ENCODE assay signal across 22 cellular contexts in the genomic region with DNA sequence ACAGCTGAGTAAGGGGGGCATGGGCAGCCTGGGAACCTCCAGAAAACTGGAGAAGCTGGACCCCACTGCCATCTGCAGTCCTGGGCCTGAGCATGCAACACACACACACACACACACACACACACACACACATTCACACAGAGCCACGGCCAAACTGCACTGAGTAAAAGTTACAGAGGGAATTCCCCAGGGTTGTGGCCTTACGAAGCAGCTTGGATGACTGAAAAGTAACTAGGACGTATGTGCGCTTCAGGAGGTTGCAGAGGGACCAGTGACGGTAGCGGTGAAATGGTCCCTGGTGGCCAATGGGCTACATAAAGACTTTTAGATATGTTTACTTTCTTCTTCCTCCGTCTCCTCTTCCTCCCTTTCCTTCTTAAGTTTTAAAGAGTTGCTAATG.
A peak's percentile ranks its signal among the peaks of the same experiment; 100 is the strongest.
DNase-seq lines count a peak whose midpoint lies in the region; ATAC-seq and TF ChIP-seq lines count a peak whose summit lies in the region.
"Had no signal": no experiment of that assay in that cellular context is flagged by ENCODE, and none has a peak within 500 bp of the region (broad histone marks: within the 10 kb centered on the region; RNA-seq: fewer than 3 reads in every experiment).

No MANE protein-coding gene starts in this region.

- H3K4me1 Mint-ChIP-seq in chondrocyte (ENCODE audit: low read depth) = peaks cover 19% of the 10 kb centered on the region

- TF ChIP-seq CTCF in GM06990 (IDR thresholded peaks at IDR 0.05; ENCODE audit: insufficient read depth, low read length, poor library complexity, severe bottlenecking) (no peak), chondrocyte (IDR thresholded peaks at IDR 0.05) (peak; percentile 9)

- DNase-seq in GM06990 (ENCODE audit: extremely low read depth, insufficient read length) (peak; percentile 33), chondrocyte (ENCODE audit: low spot score) (no peak), left ventricle myocardium superior (no peak), renal cortical epithelial cell (ENCODE audit: low read depth) (peak; percentile 54), NCI-H2029 treated with DMSO at 0.1 percent for 48 hours (lab: John Stamatoyannopoulos, UW) (no peak), G401 (ENCODE audit: low spot score) (no peak)
- DNase-seq: activated CD8-positive, alpha-beta memory T cell treated with anti-CD3 and anti-CD28 coated beads for 24 hours; activated naive CD8-positive, alpha-beta T cell treated with anti-CD3 and anti-CD28 coated beads, Interleukin-2, amount 10 ng/mL, durations not matched to agents 7 days and 5 days; effector CD8-positive, alpha-beta T cell; MV-4-11; NCI-H2029; NCI-H524; SHP77; stimulated activated CD4-positive, alpha-beta T cell treated with anti-CD3 and anti-CD28 coated beads, Interleukin-15, amount 100 ng/mL, for 24 hours; stimulated activated naive CD4-positive, alpha-beta T cell treated with Interleukin-2 at 50 U/mL for 16 hours; T-helper 2 cell had no signal

- H3K4me3 Mint-ChIP-seq in chondrocyte (ENCODE audit: unreplicated experiment) = no peak overlapping the region
- H3K4me3 Mint-ChIP-seq: activated naive CD8-positive, alpha-beta T cell treated with anti-CD3 and anti-CD28 coated beads, Interleukin-2, amount 10 ng/mL, durations not matched to agents 7 days and 5 days; activated T-helper 1 cell treated with anti-CD3 and anti-CD28 coated beads, Interleukin-12 subunit alpha, Interleukin-12 subunit beta, Interleukin-2, Interleukin-4 antibody, amounts not matched to agents 30 ng/mL and 10 ng/mL and 1 ng/mL, durations not matched to agents 14 hours and 24 hours and 36 hours; memory B cell; WTC11 had no signal

- peak; percentile 20 for ATAC-seq in left ventricle myocardium superior
- no peak for ATAC-seq in HG02981 (IDR thresholded peaks at IDR 0.05; ENCODE audit: unreplicated experiment)
- no peak for ATAC-seq in GM21526 (IDR thresholded peaks at IDR 0.05; ENCODE audit: low FRiP score, unreplicated experiment)
- ATAC-seq: WTC11 had no signal

- H3K36me3 Mint-ChIP-seq in chondrocyte (ENCODE audit: low read depth) = no peaks in the 10 kb centered on the region
- H3K36me3 Mint-ChIP-seq: activated naive CD8-positive, alpha-beta T cell treated with anti-CD3 and anti-CD28 coated beads, Interleukin-2, amount 10 ng/mL, durations not matched to agents 7 days and 5 days; memory B cell; WTC11 had no signal

- no peak overlapping the region for H3K4me3 ChIP-seq in GM06990 (replicated peaks; ENCODE audit: low read depth, low read length)
- H3K4me3 ChIP-seq: cardiac muscle cell had no signal

- no peaks in the 10 kb centered on the region for H3K36me3 ChIP-seq in GM06990 (ENCODE audit: control insufficient read depth, insufficient read depth, low read length)
- H3K36me3 ChIP-seq: cardiac muscle cell had no signal

- H3K27me3 ChIP-seq in GM06990 (replicated peaks; ENCODE audit: control insufficient read depth, insufficient read depth, low read length) = peaks cover 8% of the 10 kb centered on the region
- H3K27me3 ChIP-seq: cardiac muscle cell had no signal

- H3K27ac Mint-ChIP-seq in chondrocyte (ENCODE audit: unreplicated experiment) = peak overlapping the region; percentile 81
- H3K27ac Mint-ChIP-seq: activated naive CD8-positive, alpha-beta T cell treated with anti-CD3 and anti-CD28 coated beads, Interleukin-2, amount 10 ng/mL, durations not matched to agents 7 days and 5 days; activated T-helper 1 cell treated with anti-CD3 and anti-CD28 coated beads, Interleukin-12 subunit alpha, Interleukin-12 subunit beta, Interleukin-2, Interleukin-4 antibody, amounts not matched to agents 30 ng/mL and 10 ng/mL and 1 ng/mL, durations not matched to agents 14 hours and 24 hours and 36 hours; memory B cell; WTC11 had no signal

- no peaks in the 10 kb centered on the region for H3K27me3 Mint-ChIP-seq in chondrocyte (ENCODE audit: low read depth)

- H3K9me3 Mint-ChIP-seq in chondrocyte (ENCODE audit: low read depth) = no peaks in the 10 kb centered on the region
- H3K9me3 Mint-ChIP-seq: activated naive CD8-positive, alpha-beta T cell treated with anti-CD3 and anti-CD28 coated beads, Interleukin-2, amount 10 ng/mL, durations not matched to agents 7 days and 5 days; activated T-helper 1 cell treated with anti-CD3 and anti-CD28 coated beads, Interleukin-12 subunit alpha, Interleukin-12 subunit beta, Interleukin-2, Interleukin-4 antibody, amounts not matched to agents 30 ng/mL and 10 ng/mL and 1 ng/mL, durations not matched to agents 14 hours and 24 hours and 36 hours; memory B cell; WTC11 had no signal

- in situ Hi-C loops in G401 (cut with HindIII; ENCODE audit: low sequenced_read_pairs) = no loop called here

- intact Hi-C loops in left ventricle myocardium superior (cut with micrococcal nuclease) = loop anchor here (5.0 kb wide), 1 partner anchor 106 kb away; no protein-coding TSS in a partner anchor

Comparison
In these comparisons a context has a peak if more than half of its experiments do, and no peak if none do; other contexts are left out.
1. DNase-seq: peak in GM06990 (single experiment) and renal cortical epithelial cell (single experiment); none in chondrocyte (single experiment), left ventricle myocardium superior (single experiment), NCI-H2029 treated with DMSO at 0.1 percent for 48 hours (single experiment) and G401 (single experiment).